29 cellular contexts compared by ENCODE assay signal in genomic region chr7:138649506-138649905, GRCh38. TPM values are rescaled to one million over a fixed set of nuclear protein-coding genes. Genes with fewer than 3 reads are reported as not detected.
"Had no signal": no experiment of that assay in that cellular context is flagged by ENCODE, and none has a peak within 500 bp of the region (broad histone marks: within the 10 kb centered on the region; RNA-seq: fewer than 3 reads in every experiment).

No MANE protein-coding gene starts in this region.

- H3K27me3 Mint-ChIP-seq: activated CD8-positive, alpha-beta T cell treated with anti-CD3 and anti-CD28 coated beads for 36 hours; activated naive CD4-positive, alpha-beta T cell treated with anti-CD3 and anti-CD28 coated beads, Interleukin-2, amount 50 U/mL, for 24 hours; activated naive CD8-positive, alpha-beta T cell treated with anti-CD3 and anti-CD28 coated beads, Interleukin-2, amount 50 U/mL, for 24 hours; T-helper 17 cell had no signal

- H3K4me1 Mint-ChIP-seq: activated naive CD4-positive, alpha-beta T cell treated with anti-CD3 and anti-CD28 coated beads, Interleukin-2, amount 50 U/mL, for 24 hours; activated naive CD8-positive, alpha-beta T cell treated with anti-CD3 and anti-CD28 coated beads, Interleukin-2, amount 50 U/mL, for 24 hours had no signal

- DNase-seq: activated CD4-positive, CD25-positive, alpha-beta regulatory T cell; activated CD8-positive, alpha-beta memory T cell treated with anti-CD3 and anti-CD28 coated beads, Interleukin-2, amount 50 U/mL, for 4 hours; activated CD8-positive, alpha-beta T cell treated with anti-CD3 and anti-CD28 coated beads for 36 hours; activated effector memory CD4-positive, alpha-beta T cell treated with Interleukin-2 at 50 U/mL for 16 hours; activated naive CD4-positive, alpha-beta T cell; activated naive CD8-positive, alpha-beta T cell treated with anti-CD3 and anti-CD28 coated beads, Interleukin-2, amount 50 U/mL, for 24 hours; amygdala; brain microvascular endothelial cell; caudate nucleus; IMR-90; KG1; NCI-H1048; NCI-H146; NCI-H187 treated with DMSO at 0.1 percent for 48 hours; NCI-H2171 treated with DMSO at 0.1 percent for 48 hours; NCI-H226; NCI-H526; NCI-H774; OCI-M1; Peyer's patch; SHP77; T-helper 17 cell; T1000 had no signal

- H3K4me1 ChIP-seq: Peyer's patch had no signal

- H3K27ac ChIP-seq: brain microvascular endothelial cell, Peyer's patch, RWPE1, VCaP had no signal

- ATAC-seq: activated CD8-positive, alpha-beta T cell treated with anti-CD3 and anti-CD28 coated beads for 36 hours; activated naive CD8-positive, alpha-beta T cell treated with anti-CD3 and anti-CD28 coated beads, Interleukin-2, amount 50 U/mL, for 24 hours; T-helper 17 cell had no signal

- H3K36me3 ChIP-seq: brain microvascular endothelial cell, Peyer's patch had no signal

- H3K4me3 Mint-ChIP-seq: activated CD8-positive, alpha-beta T cell treated with anti-CD3 and anti-CD28 coated beads for 36 hours; activated naive CD4-positive, alpha-beta T cell treated with anti-CD3 and anti-CD28 coated beads, Interleukin-2, amount 50 U/mL, for 24 hours; activated naive CD8-positive, alpha-beta T cell treated with anti-CD3 and anti-CD28 coated beads, Interleukin-2, amount 50 U/mL, for 24 hours; T-helper 17 cell had no signal

- H3K36me3 Mint-ChIP-seq: activated naive CD4-positive, alpha-beta T cell treated with anti-CD3 and anti-CD28 coated beads, Interleukin-2, amount 50 U/mL, for 24 hours had no signal

- H3K9me3 Mint-ChIP-seq: activated naive CD4-positive, alpha-beta T cell treated with anti-CD3 and anti-CD28 coated beads, Interleukin-2, amount 50 U/mL, for 24 hours had no signal

- H3K4me3 ChIP-seq: Peyer's patch had no signal

- H3K27me3 ChIP-seq: brain microvascular endothelial cell, Peyer's patch had no signal

- H3K27ac Mint-ChIP-seq: activated CD8-positive, alpha-beta T cell treated with anti-CD3 and anti-CD28 coated beads for 36 hours; activated naive CD4-positive, alpha-beta T cell treated with anti-CD3 and anti-CD28 coated beads, Interleukin-2, amount 50 U/mL, for 24 hours; activated naive CD8-positive, alpha-beta T cell treated with anti-CD3 and anti-CD28 coated beads, Interleukin-2, amount 50 U/mL, for 24 hours; T-helper 17 cell had no signal

RNA-seq across cellular contexts. Expression of gene SVOPL, which starts 51.7 kb away (rescaled TPM):
- total RNA-seq: IMR-90, LHCN-M2, M059J, NCI-H460, T-helper 17 cell had no signal
- polyA plus RNA-seq: IMR-90 had no signal
